In genomic region chr2:190216829-190217228, GRCh38 we compare ENCODE assay signal across 10 cellular contexts.
DNase-seq lines count a peak whose midpoint lies in the region; ATAC-seq and TF ChIP-seq lines count a peak whose summit lies in the region.
"Had no signal": no experiment of that assay in that cellular context is flagged by ENCODE, and none has a peak within 500 bp of the region (broad histone marks: within the 10 kb centered on the region; RNA-seq: fewer than 3 reads in every experiment).

No MANE protein-coding gene starts in this region.

- H3K27me3 Mint-ChIP-seq in WTC11 (ENCODE audit: low read depth) (no peaks in the 10 kb centered on the region), nephron progenitor cell (ENCODE audit: low read depth, poor library complexity) (peaks cover 1% of the 10 kb centered on the region)

- ATAC-seq in WTC11 (peak; percentile 82), HG03565 (IDR thresholded peaks at IDR 0.05; ENCODE audit: unreplicated experiment) (no peak)
- ATAC-seq: foreskin keratinocyte had no signal

- no peak overlapping the region for H3K4me3 Mint-ChIP-seq in WTC11
- no peak overlapping the region for H3K4me3 Mint-ChIP-seq in nephron progenitor cell

- CTCF ChIA-PET in WTC11 (lab: Charles Lee), result interaction anchor here (0.6 to 3.5 kb wide), 5 partner anchors 9 to 234 kb away, joined by 3 to 26 read pairs (median 3); a partner anchor contains a TSS

- H3K36me3 Mint-ChIP-seq in WTC11 (no peaks in the 10 kb centered on the region), nephron progenitor cell (ENCODE audit: low read depth) (peaks cover 22% of the 10 kb centered on the region)

- H3K27ac Mint-ChIP-seq in WTC11, result peak overlapping the region; percentile 91; the same call in 1 of the 2 replicates
- H3K27ac Mint-ChIP-seq in nephron progenitor cell, result peak overlapping the region; percentile 37

- POLR2A ChIA-PET in WTC11 (lab: Charles Lee), result interaction anchor here (1.0 kb wide), 1 partner anchor 36 kb away, joined by 3 read pairs; a partner anchor contains a TSS

- DNase-seq in ELF-1 (ENCODE audit: low read depth, low spot score) (peak; percentile 86), NCI-H1105 (lab: John Stamatoyannopoulos, UW) (peak; percentile 67), WTC11 (ENCODE audit: low spot score) (peak; percentile 48), nephron progenitor cell (peak; percentile 13), AG08395 (ENCODE audit: low spot score) (no peak), COLO829 (ENCODE audit: low spot score) (no peak)
- no peak for DNase-seq in activated CD8-positive, alpha-beta memory T cell treated with anti-CD3 and anti-CD28 coated beads, Interleukin-2, amount 50 U/mL, for 4 hours
- DNase-seq: foreskin keratinocyte, spleen had no signal

- no peak for TF ChIP-seq CTCF in WTC11 (IDR thresholded peaks at IDR 0.05)
- no peak for TF ChIP-seq CTCF in nephron progenitor cell (IDR thresholded peaks at IDR 0.05)

- H3K4me1 Mint-ChIP-seq in WTC11 (peaks cover 44% of the 10 kb centered on the region), nephron progenitor cell (peaks cover 61% of the 10 kb centered on the region)

- H3K9me3 Mint-ChIP-seq in WTC11 (no peaks in the 10 kb centered on the region), nephron progenitor cell (no peaks in the 10 kb centered on the region)

TF ChIP-seq in WTC11, 78 proteins besides CTCF, POLR2A, EP300 and RAD21:
- TF ChIP-seq STAT6 (CRISPR knock-in tag; conservative IDR thresholded peaks at IDR 0.05; ENCODE audit: low read depth) (no peak), ZNF423 (CRISPR knock-in tag; IDR thresholded peaks at IDR 0.05) (peak; percentile 38; the same call in 1 of the 2 replicates), CREB1 (CRISPR knock-in tag; IDR thresholded peaks at IDR 0.05) (no peak)

Comparison
In these comparisons a context has a peak if more than half of its experiments do, and no peak if none do; other contexts are left out.
1. DNase-seq: peak in ELF-1 (single experiment), NCI-H1105 (single experiment), WTC11 (single experiment) and nephron progenitor cell (single experiment); none in activated CD8-positive, alpha-beta memory T cell treated with anti-CD3 and anti-CD28 coated beads, Interleukin-2, amount 50 U/mL, for 4 hours (single experiment), AG08395 (single experiment) and COLO829 (single experiment).